14 cellular contexts compared by ENCODE assay signal in the genomic region with DNA sequence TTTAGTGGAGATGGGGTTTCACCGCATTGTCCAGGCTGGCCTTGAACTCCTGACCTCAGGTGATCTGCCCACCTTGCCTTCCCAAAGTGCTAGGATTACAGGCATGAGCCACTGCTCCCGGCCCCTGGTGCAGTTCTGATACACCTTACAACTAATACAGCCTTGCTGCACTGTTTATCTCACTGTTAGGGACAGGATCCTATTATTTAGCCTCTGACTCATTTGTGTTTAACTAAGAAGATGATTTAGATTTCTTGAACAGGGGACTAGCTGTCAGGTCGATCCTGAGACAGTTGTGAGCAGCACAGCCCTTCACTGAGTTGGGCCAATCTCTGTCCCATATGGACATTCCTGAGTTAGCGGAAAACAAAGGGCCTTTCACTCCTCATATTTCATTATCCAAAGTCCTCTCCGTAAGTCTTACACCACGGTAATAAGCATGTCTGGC. TPM values are rescaled to one million over a fixed set of nuclear protein-coding genes. Genes with fewer than 3 reads are reported as not detected.
DNase-seq lines count a peak whose midpoint lies in the region; ATAC-seq and TF ChIP-seq lines count a peak whose summit lies in the region.
"Had no signal": no experiment of that assay in that cellular context is flagged by ENCODE, and none has a peak within 500 bp of the region (broad histone marks: within the 10 kb centered on the region; RNA-seq: fewer than 3 reads in every experiment).

No MANE protein-coding gene starts in this region.

- CTCF ChIA-PET in Calu3 (lab: Charles Lee), result interaction anchor here (0.6 kb wide), 2 partner anchors 56 to 1656 kb away, joined by 3 to 13 read pairs; no protein-coding TSS in a partner anchor

- H3K9me3 Mint-ChIP-seq in Calu3 (ENCODE audit: low read depth, unreplicated experiment), result no peaks in the 10 kb centered on the region
- H3K9me3 Mint-ChIP-seq: mesothelial cell of epicardium; T-helper 2 cell treated with Interferon-gamma antibody and Interleukin-4, amounts not matched to agents 5 μg/mL and 100 μg/mL, for 36 hours had no signal

- BruUV-seq in Calu3 (replicated peaks; lab: Mats Ljungman, UMichigan), result no TSS peak

- H3K4me1 Mint-ChIP-seq in Calu3 (ENCODE audit: low read depth, unreplicated experiment), result no peaks in the 10 kb centered on the region

- DNase-seq in Calu3 (peak; percentile 14), RPMI7951 (ENCODE audit: low read depth) (peak; percentile 10), foreskin melanocyte (peak; percentile 75), retinal pigment epithelial cell (ENCODE audit: low read depth) (peak; percentile 77), OCI-M1 (lab: John Stamatoyannopoulos, UW) (no peak)
- no peak for DNase-seq in effector CD4-positive, alpha-beta T cell
- DNase-seq: activated naive CD4-positive, alpha-beta T cell treated with Interleukin-2 at 50 U/mL for 16 hours; NCI-H1436 treated with DMSO at 0.1 percent for 48 hours; NCI-H446 treated with DMSO at 0.1 percent for 48 hours; ovary had no signal

- TF ChIP-seq CTCF in Calu3 (IDR thresholded peaks at IDR 0.05; ENCODE audit: unreplicated experiment), result no peak
- TF ChIP-seq CTCF in retinal pigment epithelial cell (conservative IDR thresholded peaks at IDR 0.05; ENCODE audit: low read depth, low read length), result no peak

- no peak for ATAC-seq in HG03439 (IDR thresholded peaks at IDR 0.05; ENCODE audit: unreplicated experiment)

- H3K27ac Mint-ChIP-seq in Calu3 (ENCODE audit: unreplicated experiment), result no peak overlapping the region
- H3K27ac Mint-ChIP-seq: mesothelial cell of epicardium had no signal

- H3K36me3 Mint-ChIP-seq in Calu3 (ENCODE audit: insufficient read depth, unreplicated experiment), result peaks cover 5% of the 10 kb centered on the region

- no peak overlapping the region for H3K4me3 Mint-ChIP-seq in Calu3 (ENCODE audit: low read depth, unreplicated experiment)
- H3K4me3 Mint-ChIP-seq: mesothelial cell of epicardium had no signal

- H3K27me3 Mint-ChIP-seq in Calu3 (ENCODE audit: unreplicated experiment), result no peaks in the 10 kb centered on the region

- intact Hi-C loops in Calu3 (cut with micrococcal nuclease; ENCODE audit: unreplicated experiment), result no loop called here

- no peak overlapping the region for H3K4me3 ChIP-seq in retinal pigment epithelial cell (ENCODE audit: low read length)
- H3K4me3 ChIP-seq: BLaER1 treated with 17β-estradiol and CSF1 and Interleukin-3, amounts not matched to agents 10 nM and 100 nM; ovary had no signal

RNA-seq across cellular contexts. Expression of gene GYG1, which starts 19.2 kb away (rescaled TPM):
- 46.7 and 49.2 TPM in 2 replicates for total RNA-seq in Calu3 (2022)
- total RNA-seq in RPMI7951 (2014; rRNA removed; shearing (Covaris generic)), result 45.3 and 65.4 TPM in 2 replicates

Comparison
In these comparisons a context has a peak if more than half of its experiments do, and no peak if none do; other contexts are left out.
1. DNase-seq: peak in Calu3 (single experiment), RPMI7951 (single experiment), foreskin melanocyte (single experiment) and retinal pigment epithelial cell (single experiment); none in OCI-M1 (single experiment) and effector CD4-positive, alpha-beta T cell (single experiment).